1 cellular context compared by ENCODE assay signal in the genomic region with DNA sequence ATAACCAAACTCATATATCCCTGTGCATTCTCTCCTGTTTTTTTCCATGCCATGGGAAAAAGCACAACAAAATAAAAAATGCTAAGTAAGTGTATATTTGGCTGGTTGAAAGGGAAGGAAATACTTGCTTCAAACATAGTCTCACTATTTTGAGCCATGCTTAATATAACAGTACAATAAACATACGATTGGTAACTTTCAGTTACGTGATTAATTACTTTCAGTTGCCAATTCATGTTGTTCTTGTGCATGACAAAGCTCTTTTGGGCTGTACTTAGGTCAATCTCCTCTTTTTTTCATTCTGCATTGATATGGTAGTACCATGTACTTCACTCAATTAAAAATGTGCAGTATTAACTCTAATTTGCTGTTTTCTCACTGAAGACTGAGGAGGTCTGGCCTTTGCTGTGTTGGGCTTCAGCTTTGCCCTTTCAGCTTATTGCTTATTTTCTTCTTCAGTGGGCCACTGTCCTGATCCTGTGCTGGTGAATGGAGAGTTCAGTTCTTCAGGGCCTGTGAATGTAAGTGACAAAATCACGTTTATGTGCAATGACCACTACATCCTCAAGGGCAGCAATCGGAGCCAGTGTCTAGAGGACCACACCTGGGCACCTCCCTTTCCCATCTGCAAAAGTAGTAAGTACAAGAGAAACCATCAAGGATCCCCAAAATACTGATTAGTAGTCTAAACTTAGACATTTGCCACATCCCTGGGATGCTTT.
TF ChIP-seq lines count a peak whose summit lies in the region.

No MANE protein-coding gene starts in this region.

TF ChIP-seq in HCT116, 20 proteins besides CTCF, POLR2A, EP300 and RAD21:
- TF ChIP-seq, protein P1, sequence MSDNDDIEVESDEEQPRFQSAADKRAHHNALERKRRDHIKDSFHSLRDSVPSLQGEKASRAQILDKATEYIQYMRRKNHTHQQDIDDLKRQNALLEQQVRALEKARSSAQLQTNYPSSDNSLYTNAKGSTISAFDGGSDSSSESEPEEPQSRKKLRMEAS (IDR thresholded peaks at IDR 0.05) = no peak
- no peak for TF ChIP-seq YY1 (IDR thresholded peaks at IDR 0.05; ENCODE audit: extremely low read depth, insufficient replicate concordance, low read depth, low read length)
